2 cellular contexts compared by ENCODE assay signal in the genomic region with DNA sequence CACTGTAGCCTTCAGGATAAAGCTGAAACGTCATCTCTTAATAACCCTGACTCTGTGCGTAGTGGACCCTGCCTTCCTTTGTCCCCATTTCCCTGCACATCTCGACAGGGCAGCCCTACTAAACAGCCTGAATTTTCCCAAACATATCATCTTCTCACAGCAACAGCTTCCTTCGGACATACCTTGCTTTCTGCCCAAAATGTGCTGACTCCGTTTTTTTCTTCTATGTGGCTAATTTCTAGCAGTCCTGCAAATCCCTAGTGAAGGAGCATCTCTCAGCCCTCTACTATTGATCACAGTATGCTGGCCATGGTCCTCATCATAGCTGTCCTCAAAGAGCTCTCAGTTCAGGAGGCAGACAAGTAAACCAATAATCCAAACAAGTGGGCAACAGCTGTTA.
TF ChIP-seq lines count a peak whose summit lies in the region.

No MANE protein-coding gene starts in this region.

TF ChIP-seq in HepG2, 621 proteins besides CTCF, POLR2A, EP300 and RAD21:
- TF ChIP-seq MAFF (IDR thresholded peaks at IDR 0.05; ENCODE audit: low read depth, low read length), result peak; percentile 93
- TF ChIP-seq, protein P1, sequence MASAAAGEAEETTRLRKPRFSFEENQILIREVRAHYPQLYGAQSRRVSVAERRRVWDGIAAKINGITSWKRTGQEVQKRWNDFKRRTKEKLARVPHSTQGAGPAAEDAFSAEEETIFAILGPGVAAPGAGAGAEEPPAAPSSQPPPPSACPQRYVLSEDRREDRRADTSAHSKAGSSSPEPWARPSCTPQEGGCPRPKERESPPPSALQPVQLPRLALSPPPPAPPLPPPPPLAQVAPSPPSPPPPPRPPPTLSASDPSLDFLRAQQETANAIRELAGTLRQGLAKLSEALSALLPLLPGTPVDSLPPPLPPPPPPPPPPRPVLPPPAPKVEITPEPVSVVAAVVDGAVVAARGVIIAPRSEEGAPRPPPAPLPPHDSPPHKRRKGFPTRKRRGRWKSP (CRISPR knock-in tag; IDR thresholded peaks at IDR 0.05), result no peak
- TF ChIP-seq, protein P2, sequence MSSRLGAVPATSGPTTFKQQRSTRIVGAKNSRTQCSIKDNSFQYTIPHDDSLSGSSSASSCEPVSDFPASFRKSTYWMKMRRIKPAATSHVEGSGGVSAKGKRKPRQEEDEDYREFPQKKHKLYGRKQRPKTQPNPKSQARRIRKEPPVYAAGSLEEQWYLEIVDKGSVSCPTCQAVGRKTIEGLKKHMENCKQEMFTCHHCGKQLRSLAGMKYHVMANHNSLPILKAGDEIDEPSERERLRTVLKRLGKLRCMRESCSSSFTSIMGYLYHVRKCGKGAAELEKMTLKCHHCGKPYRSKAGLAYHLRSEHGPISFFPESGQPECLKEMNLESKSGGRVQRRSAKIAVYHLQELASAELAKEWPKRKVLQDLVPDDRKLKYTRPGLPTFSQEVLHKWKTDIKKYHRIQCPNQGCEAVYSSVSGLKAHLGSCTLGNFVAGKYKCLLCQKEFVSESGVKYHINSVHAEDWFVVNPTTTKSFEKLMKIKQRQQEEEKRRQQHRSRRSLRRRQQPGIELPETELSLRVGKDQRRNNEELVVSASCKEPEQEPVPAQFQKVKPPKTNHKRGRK (CRISPR knock-in tag; IDR thresholded peaks at IDR 0.05), result no peak
- TF ChIP-seq TGIF2 (CRISPR knock-in tag; IDR thresholded peaks at IDR 0.05), result no peak
- no peak for TF ChIP-seq ZNF335 (CRISPR knock-in tag; IDR thresholded peaks at IDR 0.05)
- TF ChIP-seq MAFK (conservative IDR thresholded peaks at IDR 0.05 in 1 of 2, IDR thresholded peaks at IDR 0.05 in 1 of 2; ENCODE audit: low read length in 2 of 2), result peak; percentile 91 to 93
- TF ChIP-seq, protein P3, sequence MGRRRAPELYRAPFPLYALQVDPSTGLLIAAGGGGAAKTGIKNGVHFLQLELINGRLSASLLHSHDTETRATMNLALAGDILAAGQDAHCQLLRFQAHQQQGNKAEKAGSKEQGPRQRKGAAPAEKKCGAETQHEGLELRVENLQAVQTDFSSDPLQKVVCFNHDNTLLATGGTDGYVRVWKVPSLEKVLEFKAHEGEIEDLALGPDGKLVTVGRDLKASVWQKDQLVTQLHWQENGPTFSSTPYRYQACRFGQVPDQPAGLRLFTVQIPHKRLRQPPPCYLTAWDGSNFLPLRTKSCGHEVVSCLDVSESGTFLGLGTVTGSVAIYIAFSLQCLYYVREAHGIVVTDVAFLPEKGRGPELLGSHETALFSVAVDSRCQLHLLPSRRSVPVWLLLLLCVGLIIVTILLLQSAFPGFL (CRISPR knock-in tag; IDR thresholded peaks at IDR 0.05), result no peak
- no peak for TF ChIP-seq GABPB1 (CRISPR knock-in tag; IDR thresholded peaks at IDR 0.05)
TF ChIP-seq in HepG2: peak in this region for 2.

TF ChIP-seq in K562, 482 proteins besides CTCF, POLR2A, EP300 and RAD21:
- TF ChIP-seq MAFG (tag; conservative IDR thresholded peaks at IDR 0.05) (peak; percentile 90), ZNF184 (CRISPR knock-in tag; IDR thresholded peaks at IDR 0.05) (no peak), LARP7 (IDR thresholded peaks at IDR 0.05) (no peak), C11orf30 (IDR thresholded peaks at IDR 0.05; ENCODE audit: low read depth) (peak; percentile 92), ZNF316 (IDR thresholded peaks at IDR 0.05) (peak; percentile 96), MAFK (IDR thresholded peaks at IDR 0.05; ENCODE audit: low read length) (peak; percentile 87), MAFF (IDR thresholded peaks at IDR 0.05; ENCODE audit: low read length) (peak; percentile 89)
- TF ChIP-seq, protein P4, sequence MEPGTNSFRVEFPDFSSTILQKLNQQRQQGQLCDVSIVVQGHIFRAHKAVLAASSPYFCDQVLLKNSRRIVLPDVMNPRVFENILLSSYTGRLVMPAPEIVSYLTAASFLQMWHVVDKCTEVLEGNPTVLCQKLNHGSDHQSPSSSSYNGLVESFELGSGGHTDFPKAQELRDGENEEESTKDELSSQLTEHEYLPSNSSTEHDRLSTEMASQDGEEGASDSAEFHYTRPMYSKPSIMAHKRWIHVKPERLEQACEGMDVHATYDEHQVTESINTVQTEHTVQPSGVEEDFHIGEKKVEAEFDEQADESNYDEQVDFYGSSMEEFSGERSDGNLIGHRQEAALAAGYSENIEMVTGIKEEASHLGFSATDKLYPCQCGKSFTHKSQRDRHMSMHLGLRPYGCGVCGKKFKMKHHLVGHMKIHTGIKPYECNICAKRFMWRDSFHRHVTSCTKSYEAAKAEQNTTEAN (CRISPR knock-in tag; IDR thresholded peaks at IDR 0.05), result no peak
TF ChIP-seq in K562: peak in this region for 5.
